ENCODE assay signal across 8 cellular contexts in the genomic region with DNA sequence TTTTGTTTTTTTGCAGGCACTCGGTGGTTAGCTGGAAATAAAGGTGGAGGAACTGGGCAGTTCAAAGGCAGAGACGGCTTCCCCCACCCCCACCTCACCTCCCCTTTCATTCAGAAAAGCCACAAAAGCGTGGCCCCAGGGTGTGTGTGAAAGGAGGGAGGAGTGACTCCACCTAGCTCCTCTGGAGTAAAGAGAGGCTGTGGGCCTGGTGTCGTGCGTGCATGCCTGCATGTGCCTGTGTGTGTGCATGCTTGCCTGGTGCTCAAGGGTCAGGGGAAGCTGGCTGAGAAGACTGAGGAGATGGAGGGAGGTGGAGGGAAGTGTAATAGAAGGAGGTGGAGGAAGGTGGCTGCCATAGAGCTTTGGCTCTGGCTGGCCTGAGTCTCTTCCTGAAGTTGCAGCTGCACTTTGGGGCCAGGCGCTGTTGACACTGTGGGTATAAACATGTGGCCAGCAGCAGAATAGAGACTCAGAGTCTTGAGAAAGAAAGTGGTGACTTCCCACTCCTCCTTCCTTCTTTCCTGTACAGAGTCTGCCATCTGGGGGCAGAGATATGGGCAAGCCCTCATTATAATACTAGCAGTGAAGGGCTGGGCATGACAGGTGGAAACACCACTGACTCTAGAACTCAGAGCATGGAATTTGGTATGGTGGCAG. TPM values are rescaled to one million over a fixed set of nuclear protein-coding genes. Genes with fewer than 3 reads are reported as not detected.
A peak's percentile ranks its signal among the peaks of the same experiment; 100 is the strongest.
DNase-seq lines count a peak whose midpoint lies in the region; ATAC-seq, FAIRE-seq and TF ChIP-seq lines count a peak whose summit lies in the region.

No MANE protein-coding gene starts in this region.

- DNase-seq in CD14-positive monocyte (ENCODE audit: low spot score) (peak; percentile 51), NCI-H1694 (lab: John Stamatoyannopoulos, UW) (peak; percentile 6), left kidney (ENCODE audit: low read depth, low spot score) (peak; percentile 76), frontal cortex (ENCODE audit: low spot score in 2 of 2) (no peak), kidney glomerular epithelial cell (lab: John Stamatoyannopoulos, UW) (no peak)
- DNase-seq in activated CD4-positive, alpha-beta T cell treated with anti-CD3 and anti-CD28 coated beads, Interleukin-2, amount 50 U/mL, for 48 hours: peak; percentile 18 to 30

- peak overlapping the region; percentile 74 to 85 for H3K4me3 Mint-ChIP-seq in CD14-positive monocyte

- intact Hi-C loops in CD14-positive monocyte (cut with micrococcal nuclease): no loop called here

- peak overlapping the region; percentile 20 to 81 (median 29) for H3K27ac Mint-ChIP-seq in CD14-positive monocyte

- FAIRE-seq in frontal cortex (lab: Jason Lieb, UNC): no peak

- ATAC-seq in GM18511 (IDR thresholded peaks at IDR 0.05; ENCODE audit: unreplicated experiment): peak; percentile 78
- ATAC-seq in HG02870 (IDR thresholded peaks at IDR 0.05; ENCODE audit: unreplicated experiment): peak; percentile 64

- H3K36me3 Mint-ChIP-seq in CD14-positive monocyte: no peaks in the 10 kb centered on the region

- H3K27me3 Mint-ChIP-seq in CD14-positive monocyte (ENCODE audit: low read depth in 3 of 3): peaks cover 0 to 5% (median 1%) of the 10 kb centered on the region in 3 donors

- peaks cover 20% of the 10 kb centered on the region for H3K4me1 Mint-ChIP-seq in CD14-positive monocyte

- no peak for TF ChIP-seq CTCF in CD14-positive monocyte (IDR thresholded peaks at IDR 0.05)

- no peaks in the 10 kb centered on the region for H3K9me3 Mint-ChIP-seq in CD14-positive monocyte

RNA-seq across cellular contexts. Expression of gene SINHCAF, which starts 36.9 kb away (rescaled TPM):
- polyA plus RNA-seq in CD14-positive monocyte: 10 to 100 TPM; 20.1 to 20.2 TPM
- total RNA-seq in frontal cortex: 16.7 TPM

Comparison
In these comparisons a context has a peak if more than half of its experiments do, and no peak if none do; other contexts are left out.
1. DNase-seq: peak in CD14-positive monocyte (single experiment), NCI-H1694 (single experiment), activated CD4-positive, alpha-beta T cell treated with anti-CD3 and anti-CD28 coated beads, Interleukin-2, amount 50 U/mL, for 48 hours (2 of 2) and left kidney (single experiment); none in frontal cortex (0 of 2) and kidney glomerular epithelial cell (single experiment).